15 cellular contexts compared by ENCODE assay signal in the genomic region with DNA sequence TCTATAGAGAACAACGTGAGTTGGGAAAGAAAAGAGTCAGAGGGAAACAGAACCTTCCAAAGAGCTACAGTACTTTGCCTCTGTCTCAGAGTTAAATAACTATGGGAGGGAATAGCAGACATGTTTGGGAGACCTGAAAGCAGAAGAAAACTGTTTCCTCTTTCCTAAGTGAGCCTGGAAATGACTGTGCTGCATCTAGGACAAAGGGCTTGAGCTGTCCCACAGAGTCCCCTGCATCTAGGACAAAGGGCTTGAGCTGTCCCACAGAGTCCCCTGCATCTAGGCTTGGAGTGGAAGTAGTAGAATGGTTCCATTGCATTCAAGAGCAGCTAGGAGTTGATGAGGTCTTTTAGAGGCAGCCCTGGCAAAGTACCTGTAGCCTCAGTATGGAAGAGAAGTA.
"Had no signal": no experiment of that assay in that cellular context is flagged by ENCODE, and none has a peak within 500 bp of the region (broad histone marks: within the 10 kb centered on the region; RNA-seq: fewer than 3 reads in every experiment).

No MANE protein-coding gene starts in this region.

- DNase-seq: activated naive CD4-positive, alpha-beta T cell treated with anti-CD3 and anti-CD28 coated beads, Interleukin-2, amount 50 U/mL, for 16 hours; amniotic stem cell; body of pancreas; effector memory CD4-positive, alpha-beta T cell; erythroblast; hypothalamus; left colon; T-helper 17 cell; thyroid gland had no signal

- H3K27me3 Mint-ChIP-seq: central memory CD8-positive, alpha-beta T cell; memory B cell; T-helper 17 cell had no signal

- H3K27ac ChIP-seq: body of pancreas, skin epidermis, thyroid gland, vagina had no signal

- H3K36me3 ChIP-seq: thyroid gland, vagina had no signal

- H3K36me3 Mint-ChIP-seq: memory B cell had no signal

- H3K4me3 ChIP-seq: body of pancreas, skin epidermis, thyroid gland, vagina had no signal

- H3K9me3 Mint-ChIP-seq: nephron had no signal

- ATAC-seq: activated CD4-positive, CD25-positive, alpha-beta regulatory T cell treated with anti-CD3 and anti-CD28 coated beads, Interleukin-2, amount 50 U/mL, for 24 hours; body of pancreas; left colon; T-helper 17 cell had no signal

- H3K9me3 ChIP-seq: body of pancreas, thyroid gland, vagina had no signal

- H3K4me3 Mint-ChIP-seq: central memory CD8-positive, alpha-beta T cell; memory B cell; nephron; T-helper 17 cell had no signal

- H3K27ac Mint-ChIP-seq: memory B cell, nephron, T-helper 17 cell had no signal

- H3K4me1 ChIP-seq: body of pancreas, thyroid gland, vagina had no signal

- H3K4me1 Mint-ChIP-seq: central memory CD8-positive, alpha-beta T cell; memory B cell; nephron; T-helper 17 cell had no signal

- H3K27me3 ChIP-seq: body of pancreas, thyroid gland, vagina had no signal
